In genomic region chr10:110389250-110389649, GRCh38 we compare ENCODE assay signal across 25 cellular contexts.
DNase-seq lines count a peak whose midpoint lies in the region; ATAC-seq, FAIRE-seq and TF ChIP-seq lines count a peak whose summit lies in the region.
"Had no signal": no experiment of that assay in that cellular context is flagged by ENCODE, and none has a peak within 500 bp of the region (broad histone marks: within the 10 kb centered on the region; RNA-seq: fewer than 3 reads in every experiment).

No MANE protein-coding gene starts in this region.

- no peaks in the 10 kb centered on the region for H3K9me3 ChIP-seq in H1 (ENCODE audit: insufficient read depth in 2 of 2, low read depth in 1 of 2, low read length in 1 of 2)
- H3K9me3 ChIP-seq: right lobe of liver, thyroid gland had no signal

- no peak overlapping the region for H2BK15ac ChIP-seq in H1 (ENCODE audit: low read length)

- H3K4me1 ChIP-seq in H1 (replicated peaks in 1 of 4; ENCODE audit: control insufficient read depth in 3 of 4, insufficient read depth in 4 of 4, low read length in 3 of 4) = peaks cover 0 to 12% (median 8%) of the 10 kb centered on the region in 4 experiments; a peak in 6 of 7 replicates
- H3K4me1 ChIP-seq: thyroid gland had no signal

- H3K4me2 ChIP-seq in H1 (ENCODE audit: insufficient read depth in 1 of 2, low read depth in 2 of 2, low read length in 2 of 2) = no peak overlapping the region

- H2BK20ac ChIP-seq in H1 (ENCODE audit: low read length) = no peak overlapping the region

- no peak overlapping the region for H4K91ac ChIP-seq in H1 (replicated peaks; ENCODE audit: insufficient read length, low read length)

- no peak overlapping the region for H3K27ac ChIP-seq in H1 (ENCODE audit: low read depth, low read length)
- H3K27ac ChIP-seq: C4-2B, coronary artery, right lobe of liver, RWPE1, thyroid gland, VCaP had no signal

- no peak overlapping the region for H3K14ac ChIP-seq in H1 (ENCODE audit: insufficient read length)

- DNase-seq in natural killer cell treated with Interleukin-12 subunit alpha and Interleukin-12 subunit beta and Interleukin-15 and Interleukin-18, amount 100 ng/mL, for 72 hours (ENCODE audit: low spot score) = no peak
- DNase-seq in natural killer cell (no peak), NB4 (ENCODE audit: low read depth) (peak; percentile 24), H1 (ENCODE audit: low read depth in 1 of 2, low spot score in 2 of 2) (no peak), Right ventricle myocardium inferior (ENCODE audit: missing footprints) (no peak), DMS79 (lab: John Stamatoyannopoulos, UW) (no peak)
- DNase-seq in stimulated activated naive B cell treated with anti-CD40 and anti-IgM and Interleukin-4, amounts not matched to agents 10 μg/mL and 1 μg/mL and 100 μg/mL, for 72 hours = no peak
- DNase-seq: activated CD4-positive, alpha-beta T cell treated with anti-CD3 and anti-CD28 coated beads, Interleukin-2, amount 50 U/mL, for 1 hour; activated CD8-positive, alpha-beta memory T cell treated with anti-CD3 and anti-CD28 coated beads, Interleukin-2, amount 50 U/mL, for 48 hours; activated gamma-delta T cell treated with Interleukin-2 at 50 U/mL for 16 hours; HFFc6; NCI-H1417; NCI-H2081 treated with DMSO at 0.1 percent for 48 hours; right lobe of liver; stimulated activated CD4-positive, alpha-beta T cell treated with anti-CD3 and anti-CD28 coated beads, Interleukin-4, amount 100 ng/mL, for 4 hours; stimulated activated naive CD8-positive, alpha-beta T cell treated with anti-CD3 and anti-CD28 coated beads, Interleukin-15, Interleukin-2, amounts not matched to agents 100 U/mL and 50 U/mL, for 24 hours; thyroid gland had no signal

- H3K36me3 Mint-ChIP-seq in natural killer cell treated with Interleukin-12 subunit alpha and Interleukin-12 subunit beta and Interleukin-15 and Interleukin-18, amount 100 ng/mL, for 72 hours = peaks cover 5% of the 10 kb centered on the region
- no peaks in the 10 kb centered on the region for H3K36me3 Mint-ChIP-seq in natural killer cell
- peaks cover 0 to 3% of the 10 kb centered on the region in 2 donors for H3K36me3 Mint-ChIP-seq in stimulated activated naive B cell treated with anti-CD40 and anti-IgM and Interleukin-4, amounts not matched to agents 10 μg/mL and 1 μg/mL and 100 μg/mL, for 72 hours

- WGBS in H1 (ENCODE audit: extremely low coverage in 1 of 2, insufficient coverage in 1 of 2, insufficient read length in 1 of 2, insufficient replicate concordance in 2 of 2, low coverage in 1 of 2, low lambda C conversion rate in 2 of 2, missing lambda C conversion rate in 1 of 2), 2 experiments = 90% methylated on average over 8 of the region's 8 CpGs; no CpG with 5 or more reads in 1 of the 2 experiments

- H3K4me3 Mint-ChIP-seq in natural killer cell treated with Interleukin-12 subunit alpha and Interleukin-12 subunit beta and Interleukin-15 and Interleukin-18, amount 100 ng/mL, for 72 hours = peak overlapping the region; percentile 87
- H3K4me3 Mint-ChIP-seq in natural killer cell = no peak overlapping the region
- no peak overlapping the region for H3K4me3 Mint-ChIP-seq in stimulated activated naive B cell treated with anti-CD40 and anti-IgM and Interleukin-4, amounts not matched to agents 10 μg/mL and 1 μg/mL and 100 μg/mL, for 72 hours
- H3K4me3 Mint-ChIP-seq: endodermal cell; HFFc6; T-helper 2 cell treated with Interferon-gamma antibody and Interleukin-4, amounts not matched to agents 5 μg/mL and 100 μg/mL, for 36 hours had no signal

- no peak overlapping the region for H3K23ac ChIP-seq in H1 (ENCODE audit: insufficient read length)

- H2BK12ac ChIP-seq in H1 (ENCODE audit: low read depth, low read length) = no peak overlapping the region

- H2BK120ac ChIP-seq in H1 (replicated peaks; ENCODE audit: low read depth, low read length) = no peak overlapping the region

- CTCF ChIA-PET in H1 (lab: Charles Lee; ENCODE audit: partially characterized antibody) = interaction anchor here (1.2 to 1.7 kb wide), 5 partner anchors 23 to 159 kb away, joined by 3 to 4 read pairs (median 3); no protein-coding TSS in a partner anchor

- H3K4me1 Mint-ChIP-seq in natural killer cell treated with Interleukin-12 subunit alpha and Interleukin-12 subunit beta and Interleukin-15 and Interleukin-18, amount 100 ng/mL, for 72 hours (ENCODE audit: low read depth in 2 of 2) = peaks cover 51 to 64% of the 10 kb centered on the region in 2 donors
- peaks cover 24 to 35% of the 10 kb centered on the region in 2 donors for H3K4me1 Mint-ChIP-seq in natural killer cell
- peaks cover 33 to 42% of the 10 kb centered on the region in 2 donors for H3K4me1 Mint-ChIP-seq in stimulated activated naive B cell treated with anti-CD40 and anti-IgM and Interleukin-4, amounts not matched to agents 10 μg/mL and 1 μg/mL and 100 μg/mL, for 72 hours

- no peak overlapping the region for H2BK5ac ChIP-seq in H1 (ENCODE audit: low read depth, low read length)

- no peak for TF ChIP-seq EP300 in H1 (IDR thresholded peaks at IDR 0.05; ENCODE audit: borderline replicate concordance in 1 of 2, low read depth in 2 of 2, low read length in 2 of 2)

- no peak overlapping the region for H3K4me3 ChIP-seq in NB4 (ENCODE audit: low read depth, low read length)
- no peak overlapping the region for H3K4me3 ChIP-seq in H1 (ENCODE audit: extremely low read depth in 1 of 4, insufficient read depth in 2 of 4, low read depth in 3 of 4, low read length in 4 of 4)
- H3K4me3 ChIP-seq: coronary artery, right lobe of liver, thyroid gland had no signal

- 0 out of 7 replicates have a peak, but pooled peaks cover 0 to 2% (median 0%) of the 10 kb centered on the region in 4 experiments for H3K27me3 ChIP-seq in H1 (replicated peaks in 1 of 4; ENCODE audit: control insufficient read depth in 3 of 4, extremely low read depth in 1 of 4, insufficient read depth in 3 of 4, low read length in 3 of 4)
- H3K27me3 ChIP-seq: right lobe of liver, thyroid gland had no signal

- no peak overlapping the region for H2AFZ ChIP-seq in H1 (ENCODE audit: low read length)

- H3K27me3 Mint-ChIP-seq in natural killer cell treated with Interleukin-12 subunit alpha and Interleukin-12 subunit beta and Interleukin-15 and Interleukin-18, amount 100 ng/mL, for 72 hours = peaks cover 0 to 2% of the 10 kb centered on the region in 2 donors
- H3K27me3 Mint-ChIP-seq in natural killer cell (ENCODE audit: low read depth in 2 of 2) = peaks cover 0 to 10% of the 10 kb centered on the region in 2 donors
- peaks cover 7 to 10% of the 10 kb centered on the region in 2 donors for H3K27me3 Mint-ChIP-seq in stimulated activated naive B cell treated with anti-CD40 and anti-IgM and Interleukin-4, amounts not matched to agents 10 μg/mL and 1 μg/mL and 100 μg/mL, for 72 hours

- no peak overlapping the region for H4K8ac ChIP-seq in H1 (ENCODE audit: extremely low read depth, insufficient read depth, low read length)

- TF ChIP-seq POLR2A in NB4 (IDR thresholded peaks at IDR 0.05; ENCODE audit: extremely low read depth, insufficient read length) = no peak
- TF ChIP-seq POLR2A in H1 (IDR thresholded peaks at IDR 0.05; ENCODE audit: control extremely low read depth in 1 of 2, low read depth in 2 of 2, low read length in 2 of 2) = no peak

- no peak overlapping the region for H3K18ac ChIP-seq in H1 (ENCODE audit: extremely low read depth, low read length)

- peaks cover 2% of the 10 kb centered on the region for H3K9me3 Mint-ChIP-seq in natural killer cell treated with Interleukin-12 subunit alpha and Interleukin-12 subunit beta and Interleukin-15 and Interleukin-18, amount 100 ng/mL, for 72 hours
- no peaks in the 10 kb centered on the region for H3K9me3 Mint-ChIP-seq in natural killer cell
- no peaks in the 10 kb centered on the region for H3K9me3 Mint-ChIP-seq in stimulated activated naive B cell treated with anti-CD40 and anti-IgM and Interleukin-4, amounts not matched to agents 10 μg/mL and 1 μg/mL and 100 μg/mL, for 72 hours
- H3K9me3 Mint-ChIP-seq: HFFc6; T-helper 2 cell treated with Interferon-gamma antibody and Interleukin-4, amounts not matched to agents 5 μg/mL and 100 μg/mL, for 36 hours had no signal

- intact Hi-C loops in natural killer cell (cut with micrococcal nuclease) = no loop called here
- intact Hi-C loops in Right ventricle myocardium inferior (cut with DNase I) = no loop called here

- H3K9ac ChIP-seq in H1 (replicated peaks in 1 of 4; ENCODE audit: extremely low read depth in 1 of 4, low read depth in 3 of 4, low read length in 3 of 4) = no peak overlapping the region

- H3K27ac Mint-ChIP-seq in natural killer cell treated with Interleukin-12 subunit alpha and Interleukin-12 subunit beta and Interleukin-15 and Interleukin-18, amount 100 ng/mL, for 72 hours = peak overlapping the region; percentile 91 to 100
- H3K27ac Mint-ChIP-seq in natural killer cell = no peak overlapping the region
- H3K27ac Mint-ChIP-seq in stimulated activated naive B cell treated with anti-CD40 and anti-IgM and Interleukin-4, amounts not matched to agents 10 μg/mL and 1 μg/mL and 100 μg/mL, for 72 hours = peak overlapping the region; percentile 7
- H3K27ac Mint-ChIP-seq: endodermal cell; T-helper 2 cell treated with Interferon-gamma antibody and Interleukin-4, amounts not matched to agents 5 μg/mL and 100 μg/mL, for 36 hours had no signal

- H3K36me3 ChIP-seq in H1 (ENCODE audit: control insufficient read depth in 2 of 4, insufficient read depth in 4 of 4, low read length in 3 of 4) = no peaks in the 10 kb centered on the region
- H3K36me3 ChIP-seq: right lobe of liver, thyroid gland had no signal

- no peak overlapping the region for H3K56ac ChIP-seq in H1 (replicated peaks; ENCODE audit: insufficient read length, low read depth, low read length)

- no peak for TF ChIP-seq RAD21 in H1 (IDR thresholded peaks at IDR 0.05 in 1 of 2, conservative IDR thresholded peaks at IDR 0.05 in 1 of 2; ENCODE audit: low read depth in 2 of 2, low read length in 2 of 2)

- H3K4ac ChIP-seq in H1 (replicated peaks; ENCODE audit: insufficient read length, low read depth, low read length) = no peak overlapping the region

- TF ChIP-seq CTCF in natural killer cell (IDR thresholded peaks at IDR 0.05) = no peak
- no peak for TF ChIP-seq CTCF in NB4 (IDR thresholded peaks at IDR 0.05; ENCODE audit: low read depth, low read length)
- TF ChIP-seq CTCF in H1 (IDR thresholded peaks at IDR 0.05; ENCODE audit: control extremely low read depth in 1 of 3, insufficient read depth in 1 of 3, low read depth in 1 of 3, low read length in 3 of 3) = no peak

- no peaks in the 10 kb centered on the region for H4K20me1 ChIP-seq in H1 (replicated peaks in 1 of 2; ENCODE audit: control insufficient read depth in 1 of 2, insufficient read depth in 2 of 2, low read length in 2 of 2)

- POLR2A ChIA-PET in H1 (lab: Charles Lee; ENCODE audit: partially characterized antibody) = no interaction called here

- H3K79me1 ChIP-seq in H1 (ENCODE audit: low read depth, low read length) = no peaks in the 10 kb centered on the region

- ATAC-seq in natural killer cell treated with Interleukin-12 subunit alpha and Interleukin-12 subunit beta and Interleukin-15 and Interleukin-18, amount 100 ng/mL, for 72 hours = no peak
- ATAC-seq in natural killer cell = no peak
- ATAC-seq in stimulated activated naive B cell treated with anti-CD40 and anti-IgM and Interleukin-4, amounts not matched to agents 10 μg/mL and 1 μg/mL and 100 μg/mL, for 72 hours (replicated peaks) = no peak
- no peak for ATAC-seq in Right ventricle myocardium inferior
- no peak for ATAC-seq in GM21717 (IDR thresholded peaks at IDR 0.05; ENCODE audit: unreplicated experiment)

- no peak overlapping the region for H4K5ac ChIP-seq in H1 (ENCODE audit: insufficient read length, low read depth, low read length)

- no peak for FAIRE-seq in H1 (lab: Jason Lieb, UNC)
- FAIRE-seq: keratinocyte had no signal

- no peaks in the 10 kb centered on the region for H3K79me2 ChIP-seq in H1 (ENCODE audit: control insufficient read depth in 1 of 2, insufficient read depth in 2 of 2, low read length in 2 of 2)

- no peak overlapping the region; the same call in 1 of the 2 replicates for H2AK5ac ChIP-seq in H1 (ENCODE audit: low read depth, low read length)

- no peaks in the 10 kb centered on the region for H3K23me2 ChIP-seq in H1 (ENCODE audit: low read depth, low read length)

Comparison
In these comparisons a context has a peak if more than half of its experiments do, and no peak if none do; other contexts are left out.
1. H3K27ac Mint-ChIP-seq: peak in natural killer cell treated with Interleukin-12 subunit alpha and Interleukin-12 subunit beta and Interleukin-15 and Interleukin-18, amount 100 ng/mL, for 72 hours (2 of 2) and stimulated activated naive B cell treated with anti-CD40 and anti-IgM and Interleukin-4, amounts not matched to agents 10 μg/mL and 1 μg/mL and 100 μg/mL, for 72 hours (single experiment); none in natural killer cell (0 of 2).